ENCODE assay signal across 14 cellular contexts in the genomic region with DNA sequence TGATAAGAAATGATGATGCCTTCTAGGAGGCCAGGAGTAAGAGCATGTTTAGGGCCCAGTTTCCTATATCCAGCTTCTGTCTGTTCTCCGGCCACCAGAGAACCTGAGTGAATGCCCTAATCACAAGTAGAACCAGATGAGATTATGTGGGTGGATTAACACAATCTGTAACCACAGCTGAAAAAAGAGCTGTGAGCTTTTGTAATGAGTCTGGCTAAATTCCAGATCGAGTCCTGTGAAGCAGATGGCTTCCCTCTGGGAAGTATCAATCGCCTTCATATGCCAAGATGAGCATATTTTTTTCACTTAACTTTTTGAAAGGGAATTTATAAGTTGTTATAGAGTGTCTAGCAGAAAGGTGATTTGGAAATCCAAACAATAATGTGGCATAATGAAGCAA.
DNase-seq lines count a peak whose midpoint lies in the region; ATAC-seq and TF ChIP-seq lines count a peak whose summit lies in the region.
"Had no signal": no experiment of that assay in that cellular context is flagged by ENCODE, and none has a peak within 500 bp of the region (broad histone marks: within the 10 kb centered on the region; RNA-seq: fewer than 3 reads in every experiment).

No MANE protein-coding gene starts in this region.

- no peaks in the 10 kb centered on the region for H3K27me3 ChIP-seq in vagina
- H3K27me3 ChIP-seq: BLaER1, gastrocnemius medialis had no signal

- intact Hi-C loops in vagina (cut with DNase I), result no loop called here

- H3K4me3 ChIP-seq in fibroblast of pulmonary artery (replicated peaks; ENCODE audit: low read depth, low read length), result no peak overlapping the region
- H3K4me3 ChIP-seq in vagina, result no peak overlapping the region
- H3K4me3 ChIP-seq: BLaER1, gastrocnemius medialis had no signal

- H3K36me3 ChIP-seq in vagina, result peaks cover 0 to 19% of the 10 kb centered on the region in 2 donors

- H3K27ac ChIP-seq in vagina, result no peak overlapping the region
- H3K27ac ChIP-seq: BLaER1 had no signal

- peak; percentile 51 for DNase-seq in AG08395 (ENCODE audit: low spot score)
- DNase-seq in GM03348 (ENCODE audit: low spot score), result peak; percentile 62
- DNase-seq in NCI-H82 treated with DMSO at 0.1 percent for 48 hours (lab: John Stamatoyannopoulos, UW; ENCODE audit: unreplicated experiment), result peak; percentile 72
- peak; percentile 31 for DNase-seq in fibroblast of pulmonary artery (ENCODE audit: low read depth)
- DNase-seq in omental fat pad (ENCODE audit: low spot score), result no peak
- DNase-seq in vagina (ENCODE audit: extremely low spot score in 2 of 2), result no peak
- DNase-seq: activated CD4-positive, alpha-beta T cell treated with anti-CD3 and anti-CD28 coated beads, Interleukin-2, amount 50 U/mL, for 48 hours; gastrocnemius medialis; kidney glomerular epithelial cell; stimulated activated CD4-positive, alpha-beta T cell treated with anti-CD3 and anti-CD28 coated beads, Interleukin-1b, Interleukin-23, amount 100 ng/mL, for 48 hours; stimulated activated naive B cell treated with anti-CD40 and anti-IgM and Interleukin-4, amounts not matched to agents 10 μg/mL and 1 μg/mL and 100 μg/mL, for 72 hours had no signal

- TF ChIP-seq CTCF in fibroblast of pulmonary artery (IDR thresholded peaks at IDR 0.05; ENCODE audit: low read length, missing control alignments) (no peak), omental fat pad (IDR thresholded peaks at IDR 0.05) (no peak), vagina (IDR thresholded peaks at IDR 0.05) (no peak)

- H3K9me3 ChIP-seq in vagina, result no peaks in the 10 kb centered on the region
- H3K9me3 ChIP-seq: BLaER1, gastrocnemius medialis had no signal

- no peak for TF ChIP-seq POLR2A in vagina (IDR thresholded peaks at IDR 0.05)

- no peak for ATAC-seq in omental fat pad (ENCODE audit: low FRiP score)
- ATAC-seq in GM18867 (IDR thresholded peaks at IDR 0.05; ENCODE audit: unreplicated experiment), result no peak
- no peak for ATAC-seq in HG02970 (IDR thresholded peaks at IDR 0.05; ENCODE audit: low FRiP score, unreplicated experiment)
- ATAC-seq: gastrocnemius medialis; stimulated activated naive B cell treated with anti-CD40 and anti-IgM and Interleukin-4, amounts not matched to agents 10 μg/mL and 1 μg/mL and 100 μg/mL, for 72 hours had no signal

- no peaks in the 10 kb centered on the region for H3K4me1 ChIP-seq in vagina
- H3K4me1 ChIP-seq: BLaER1 had no signal

Comparison
In these comparisons a context has a peak if more than half of its experiments do, and no peak if none do; other contexts are left out.
1. DNase-seq: peak in AG08395 (single experiment), GM03348 (single experiment), NCI-H82 treated with DMSO at 0.1 percent for 48 hours (single experiment) and fibroblast of pulmonary artery (single experiment); none in omental fat pad (single experiment) and vagina (0 of 2).